Comparison of ENCODE assay signal across 8 cellular contexts in the genomic region with DNA sequence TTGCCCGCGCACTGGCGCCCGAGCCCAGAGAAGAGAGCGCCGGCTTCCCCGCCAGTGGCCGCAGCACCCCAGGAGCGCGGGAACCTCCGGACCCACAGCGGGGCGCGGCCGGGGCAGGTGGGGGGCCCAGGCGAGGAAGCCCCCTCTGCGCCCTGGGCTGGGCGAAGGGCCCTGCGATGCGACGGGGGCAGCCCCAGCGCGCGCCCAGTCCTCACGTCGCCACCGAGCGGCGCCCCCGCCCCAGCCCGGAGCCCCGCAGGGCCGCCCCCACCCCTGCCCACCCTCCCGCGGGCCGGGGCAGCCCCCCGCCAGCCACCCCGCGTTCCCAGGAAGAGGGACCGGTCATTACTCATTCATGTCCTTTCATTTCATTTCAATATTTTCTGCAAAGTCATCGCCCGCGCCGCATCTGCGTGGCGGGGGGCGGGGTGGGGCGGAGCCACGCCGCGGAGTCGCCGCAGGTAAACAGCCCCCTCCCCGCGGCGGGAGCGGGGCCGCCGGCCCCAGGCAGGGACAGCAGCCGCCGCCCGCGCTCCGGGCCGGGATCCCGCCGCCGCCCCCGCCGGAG. TPM values are rescaled to one million over a fixed set of nuclear protein-coding genes. Genes with fewer than 3 reads are reported as not detected.
DNase-seq lines count a peak whose midpoint lies in the region; FAIRE-seq and TF ChIP-seq lines count a peak whose summit lies in the region.

No MANE protein-coding gene starts in this region.

- H3K9me3 Mint-ChIP-seq in activated naive CD4-positive, alpha-beta T cell treated with anti-CD3 and anti-CD28 coated beads for 36 hours = no peaks in the 10 kb centered on the region
- no peaks in the 10 kb centered on the region for H3K9me3 Mint-ChIP-seq in stimulated activated naive CD8-positive, alpha-beta T cell treated with anti-CD3 and anti-CD28 coated beads, Interleukin-15, Interleukin-2, amounts not matched to agents 100 ng/mL and 50 ng/mL, for 24 hours
- H3K9me3 Mint-ChIP-seq in osteocyte (ENCODE audit: unreplicated experiment) = no peaks in the 10 kb centered on the region

- H3K4me3 ChIP-seq in keratinocyte (ENCODE audit: control insufficient read depth in 2 of 3, extremely low read depth in 1 of 3, insufficient read depth in 2 of 3, low read depth in 1 of 3, low read length in 3 of 3) = peak overlapping the region in 1 of 3 experiments; percentile 30

- no peak for FAIRE-seq in keratinocyte (lab: Jason Lieb, UNC)

- H3K27ac Mint-ChIP-seq in activated naive CD4-positive, alpha-beta T cell treated with anti-CD3 and anti-CD28 coated beads for 36 hours = no peak overlapping the region
- no peak overlapping the region for H3K27ac Mint-ChIP-seq in stimulated activated naive CD8-positive, alpha-beta T cell treated with anti-CD3 and anti-CD28 coated beads, Interleukin-15, Interleukin-2, amounts not matched to agents 100 ng/mL and 50 ng/mL, for 24 hours
- no peak overlapping the region for H3K27ac Mint-ChIP-seq in osteocyte (ENCODE audit: unreplicated experiment)

- H3K4me3 Mint-ChIP-seq in activated naive CD4-positive, alpha-beta T cell treated with anti-CD3 and anti-CD28 coated beads for 36 hours = peak overlapping the region; percentile 57
- H3K4me3 Mint-ChIP-seq in stimulated activated naive CD8-positive, alpha-beta T cell treated with anti-CD3 and anti-CD28 coated beads, Interleukin-15, Interleukin-2, amounts not matched to agents 100 ng/mL and 50 ng/mL, for 24 hours = peak overlapping the region; percentile 74
- no peak overlapping the region for H3K4me3 Mint-ChIP-seq in osteocyte (ENCODE audit: unreplicated experiment)

- H3K79me2 ChIP-seq in keratinocyte (ENCODE audit: control insufficient read depth, insufficient read depth, low read length) = no peaks in the 10 kb centered on the region

- H3K9me3 ChIP-seq in ES-I3 (ENCODE audit: control insufficient read depth, insufficient read depth, low read length) (no peaks in the 10 kb centered on the region), keratinocyte (ENCODE audit: control insufficient read depth, low read depth, low read length) (no peaks in the 10 kb centered on the region)

- H4K20me1 ChIP-seq in keratinocyte (ENCODE audit: control insufficient read depth, extremely low read depth, insufficient read depth, low read length) = no peaks in the 10 kb centered on the region

- TF ChIP-seq CTCF in keratinocyte (optimal IDR thresholded peaks at IDR 0.05 in 1 of 3, IDR thresholded peaks at IDR 0.05 in 1 of 3, conservative IDR thresholded peaks at IDR 0.05 in 1 of 3; ENCODE audit: extremely low read depth in 1 of 3, insufficient read depth in 2 of 3, low read length in 3 of 3) (no peak), osteocyte (IDR thresholded peaks at IDR 0.05) (no peak)

- CTCF ChIA-PET in activated naive CD4-positive, alpha-beta T cell treated with anti-CD3 and anti-CD28 coated beads for 36 hours (lab: Charles Lee) = no interaction called here

- no peak overlapping the region for H3K27ac ChIP-seq in keratinocyte (ENCODE audit: control insufficient read depth, insufficient read depth, low read length)

- H3K4me1 ChIP-seq in ES-I3 (ENCODE audit: insufficient read depth, low read length) (no peaks in the 10 kb centered on the region), keratinocyte (ENCODE audit: control insufficient read depth, extremely low read depth, insufficient read depth, low read length) (no peaks in the 10 kb centered on the region)

- peaks cover 32% of the 10 kb centered on the region for H3K27me3 Mint-ChIP-seq in activated naive CD4-positive, alpha-beta T cell treated with anti-CD3 and anti-CD28 coated beads for 36 hours (ENCODE audit: low read depth)
- H3K27me3 Mint-ChIP-seq in stimulated activated naive CD8-positive, alpha-beta T cell treated with anti-CD3 and anti-CD28 coated beads, Interleukin-15, Interleukin-2, amounts not matched to agents 100 ng/mL and 50 ng/mL, for 24 hours = peaks cover 29% of the 10 kb centered on the region
- H3K27me3 Mint-ChIP-seq in osteocyte (ENCODE audit: unreplicated experiment) = peaks cover 15% of the 10 kb centered on the region

- in situ Hi-C loops in G401 (cut with HindIII; ENCODE audit: low sequenced_read_pairs) = no loop called here

- peaks cover 13% of the 10 kb centered on the region for H3K27me3 ChIP-seq in keratinocyte (ENCODE audit: control insufficient read depth, extremely low read depth, insufficient read depth, low read length)

- dilution Hi-C loops in keratinocyte (cut with MboI; ENCODE audit: extremely low pct_ligation_motif_present, low sequenced_read_pairs) = no loop called here

- DNase-seq in NCI-H2171 treated with DMSO at 0.1 percent for 48 hours (lab: John Stamatoyannopoulos, UW) = peak; percentile 42
- peak; percentile 84 for DNase-seq in activated naive CD4-positive, alpha-beta T cell treated with anti-CD3 and anti-CD28 coated beads for 36 hours
- no peak for DNase-seq in keratinocyte (ENCODE audit: low read depth, low spot score)
- no peak for DNase-seq in G401 (ENCODE audit: low spot score)
- DNase-seq in SK-N-DZ (ENCODE audit: low spot score) = no peak
- no peak for DNase-seq in osteocyte (ENCODE audit: extremely low spot score, unreplicated experiment)

- peaks cover 2% of the 10 kb centered on the region for H3K4me1 Mint-ChIP-seq in activated naive CD4-positive, alpha-beta T cell treated with anti-CD3 and anti-CD28 coated beads for 36 hours (ENCODE audit: low read depth)
- H3K4me1 Mint-ChIP-seq in stimulated activated naive CD8-positive, alpha-beta T cell treated with anti-CD3 and anti-CD28 coated beads, Interleukin-15, Interleukin-2, amounts not matched to agents 100 ng/mL and 50 ng/mL, for 24 hours (ENCODE audit: low read depth) = peaks cover 9% of the 10 kb centered on the region
- H3K4me1 Mint-ChIP-seq in osteocyte (ENCODE audit: unreplicated experiment) = peaks cover 5% of the 10 kb centered on the region

- H2AFZ ChIP-seq in keratinocyte (ENCODE audit: control insufficient read depth, low read length) = no peak overlapping the region

- H3K4me2 ChIP-seq in keratinocyte (ENCODE audit: control insufficient read depth, extremely low read depth, insufficient read depth, low read depth, low read length) = peak overlapping the region; percentile 27

- H3K9me1 ChIP-seq in keratinocyte (ENCODE audit: control insufficient read depth, extremely low read depth, insufficient read depth, low read length) = no peaks in the 10 kb centered on the region

- H3K36me3 ChIP-seq in ES-I3 (ENCODE audit: insufficient read depth, low read length) (no peaks in the 10 kb centered on the region), keratinocyte (ENCODE audit: control insufficient read depth in 2 of 2, extremely low read depth in 1 of 2, insufficient read depth in 2 of 2, low read length in 2 of 2) (no peaks in the 10 kb centered on the region)

- H3K9ac ChIP-seq in ES-I3 (ENCODE audit: low read depth, low read length) (peak overlapping the region; percentile 24; the same call in 1 of the 2 replicates), keratinocyte (ENCODE audit: control insufficient read depth, extremely low read depth, insufficient read depth, low read length) (no peak overlapping the region)

- no peaks in the 10 kb centered on the region for H3K36me3 Mint-ChIP-seq in activated naive CD4-positive, alpha-beta T cell treated with anti-CD3 and anti-CD28 coated beads for 36 hours (ENCODE audit: low read depth)
- no peaks in the 10 kb centered on the region for H3K36me3 Mint-ChIP-seq in stimulated activated naive CD8-positive, alpha-beta T cell treated with anti-CD3 and anti-CD28 coated beads, Interleukin-15, Interleukin-2, amounts not matched to agents 100 ng/mL and 50 ng/mL, for 24 hours (ENCODE audit: low read depth)
- no peaks in the 10 kb centered on the region for H3K36me3 Mint-ChIP-seq in osteocyte (ENCODE audit: unreplicated experiment)

- intact Hi-C loops in activated naive CD4-positive, alpha-beta T cell treated with anti-CD3 and anti-CD28 coated beads for 36 hours (cut with micrococcal nuclease) = loop anchor here (1.0 kb wide), 2 partner anchors 21 to 39 kb away; no protein-coding TSS in a partner anchor

RNA-seq across cellular contexts. Expression of a gene that starts 0.7 kb away (rescaled TPM):
- total RNA-seq in activated naive CD4-positive, alpha-beta T cell treated with anti-CD3 and anti-CD28 coated beads for 36 hours = 1 to 10 TPM; 1.2 to 1.7 TPM
- polyA plus RNA-seq in keratinocyte = 0.22 to 0.68 TPM (median 0.32 TPM) in 3 replicates
- polyA plus RNA-seq in keratinocyte (2011; ENCODE audit: low read depth) = 0.17 TPM
- 0.30 and 1.0 TPM in 2 replicates for polyA plus RNA-seq in keratinocyte (2011; cell fraction: cytosol; rRNA removed)
- 0.97 and 1.3 TPM in 2 replicates for polyA plus RNA-seq in keratinocyte (2011; cell fraction: nucleus; rRNA removed)
- polyA plus RNA-seq in keratinocyte (2012; ENCODE audit: low replicate concordance) = 0.83 and 1.2 TPM in 2 replicates
- polyA minus RNA-seq in keratinocyte = 0.10 to 2.5 TPM in 2 of 3 replicates, not detected in the other
- polyA minus RNA-seq in keratinocyte (2011; cell fraction: cytosol; rRNA and poly(A)+ RNA removed) = 0.77 TPM
- 0.23 and 0.53 TPM in 2 replicates for polyA minus RNA-seq in keratinocyte (2011; cell fraction: nucleus; rRNA and poly(A)+ RNA removed)
- 0.62 and 1.4 TPM in 2 replicates for total RNA-seq in G401 (2014; rRNA removed; shearing (Covaris generic))
- polyA plus RNA-seq in SK-N-DZ (2014; cell fraction: cytosol; rRNA removed) = 1.7 and 2.2 TPM in 2 replicates
- polyA plus RNA-seq in SK-N-DZ (2014; cell fraction: nucleus; rRNA removed) = 1.8 and 2.6 TPM in 2 replicates
- 1.5 and 1.6 TPM in 2 replicates for total RNA-seq in osteocyte

RNA-seq across cellular contexts. Expression of a gene that starts 15.9 kb away (rescaled TPM):
- total RNA-seq in activated naive CD4-positive, alpha-beta T cell treated with anti-CD3 and anti-CD28 coated beads for 36 hours = 10 to 100 TPM; 61.0 to 62.8 TPM
- 22.7 to 38.0 TPM (median 31.7 TPM) in 3 replicates for polyA plus RNA-seq in keratinocyte
- polyA plus RNA-seq in keratinocyte (2011; ENCODE audit: low read depth) = 19.8 TPM
- polyA plus RNA-seq in keratinocyte (2011; cell fraction: cytosol; rRNA removed) = 14.9 and 35.0 TPM in 2 replicates
- 72.7 and 96.3 TPM in 2 replicates for polyA plus RNA-seq in keratinocyte (2011; cell fraction: nucleus; rRNA removed)
- polyA plus RNA-seq in keratinocyte (2012; ENCODE audit: low replicate concordance) = 31.1 and 41.3 TPM in 2 replicates
- polyA minus RNA-seq in keratinocyte = 13.1 to 52.8 TPM (median 16.4 TPM) in 3 replicates
- 34.7 TPM for polyA minus RNA-seq in keratinocyte (2011; cell fraction: cytosol; rRNA and poly(A)+ RNA removed)
- 22.4 and 22.9 TPM in 2 replicates for polyA minus RNA-seq in keratinocyte (2011; cell fraction: nucleus; rRNA and poly(A)+ RNA removed)
- total RNA-seq in G401 (2014; rRNA removed; shearing (Covaris generic)) = 73.9 and 83.5 TPM in 2 replicates
- polyA plus RNA-seq in SK-N-DZ (2014; cell fraction: cytosol; rRNA removed) = 51.6 and 62.9 TPM in 2 replicates
- polyA plus RNA-seq in SK-N-DZ (2014; cell fraction: nucleus; rRNA removed) = 188 and 198 TPM in 2 replicates
- 24.3 and 25.9 TPM in 2 replicates for total RNA-seq in osteocyte

RNA-seq across cellular contexts. Expression of a gene that starts 31.0 kb away (rescaled TPM):
- total RNA-seq in activated naive CD4-positive, alpha-beta T cell treated with anti-CD3 and anti-CD28 coated beads for 36 hours = 10 to 100 TPM; 16.5 to 16.7 TPM
- polyA plus RNA-seq in keratinocyte = 14.4 to 32.1 TPM (median 22.0 TPM) in 3 replicates
- 7.1 TPM for polyA plus RNA-seq in keratinocyte (2011; ENCODE audit: low read depth)
- 10.5 and 27.6 TPM in 2 replicates for polyA plus RNA-seq in keratinocyte (2011; cell fraction: cytosol; rRNA removed)
- polyA plus RNA-seq in keratinocyte (2011; cell fraction: nucleus; rRNA removed) = 43.3 and 54.8 TPM in 2 replicates
- 18.9 and 29.1 TPM in 2 replicates for polyA plus RNA-seq in keratinocyte (2012; ENCODE audit: low replicate concordance)
- 13.9 to 25.9 TPM (median 16.6 TPM) in 3 replicates for polyA minus RNA-seq in keratinocyte
- polyA minus RNA-seq in keratinocyte (2011; cell fraction: cytosol; rRNA and poly(A)+ RNA removed) = 51.8 TPM
- 29.0 and 29.5 TPM in 2 replicates for polyA minus RNA-seq in keratinocyte (2011; cell fraction: nucleus; rRNA and poly(A)+ RNA removed)
- 25.5 and 40.7 TPM in 2 replicates for total RNA-seq in G401 (2014; rRNA removed; shearing (Covaris generic))
- polyA plus RNA-seq in SK-N-DZ (2014; cell fraction: cytosol; rRNA removed) = 32.9 and 34.5 TPM in 2 replicates
- polyA plus RNA-seq in SK-N-DZ (2014; cell fraction: nucleus; rRNA removed) = 120 and 155 TPM in 2 replicates
- total RNA-seq in osteocyte = 23.9 and 25.0 TPM in 2 replicates

Comparison
In these comparisons a context has a peak if more than half of its experiments do, and no peak if none do; other contexts are left out.
1. DNase-seq: peak in NCI-H2171 treated with DMSO at 0.1 percent for 48 hours (single experiment) and activated naive CD4-positive, alpha-beta T cell treated with anti-CD3 and anti-CD28 coated beads for 36 hours (single experiment); none in keratinocyte (single experiment), G401 (single experiment), SK-N-DZ (single experiment) and osteocyte (single experiment).